Comparison of ENCODE assay signal across 8 cellular contexts in genomic region chr14:81401420-81402122, GRCh38.
DNase-seq lines count a peak whose midpoint lies in the region; ATAC-seq lines count a peak whose summit lies in the region.

No MANE protein-coding gene starts in this region.

- peaks cover 4% of the 10 kb centered on the region for H3K9me3 Mint-ChIP-seq in stimulated activated memory B cell treated with anti-CD40 and anti-IgM and Interleukin-4, amounts not matched to agents 10 μg/mL and 1 μg/mL and 100 μg/mL, for 72 hours

- H3K36me3 Mint-ChIP-seq in stimulated activated memory B cell treated with anti-CD40 and anti-IgM and Interleukin-4, amounts not matched to agents 10 μg/mL and 1 μg/mL and 100 μg/mL, for 72 hours, result no peaks in the 10 kb centered on the region

- peaks cover 18% of the 10 kb centered on the region for H3K27me3 Mint-ChIP-seq in stimulated activated memory B cell treated with anti-CD40 and anti-IgM and Interleukin-4, amounts not matched to agents 10 μg/mL and 1 μg/mL and 100 μg/mL, for 72 hours

- DNase-seq in HS-27A (ENCODE audit: low read depth), result peak; percentile 50
- no peak for DNase-seq in caudate nucleus (lab: John Stamatoyannopoulos, UW)
- no peak for DNase-seq in NCI-H1048 (lab: John Stamatoyannopoulos, UW)
- no peak for DNase-seq in posterior cingulate gyrus

- no peak overlapping the region for H3K4me3 Mint-ChIP-seq in stimulated activated memory B cell treated with anti-CD40 and anti-IgM and Interleukin-4, amounts not matched to agents 10 μg/mL and 1 μg/mL and 100 μg/mL, for 72 hours

- H3K4me1 Mint-ChIP-seq in stimulated activated memory B cell treated with anti-CD40 and anti-IgM and Interleukin-4, amounts not matched to agents 10 μg/mL and 1 μg/mL and 100 μg/mL, for 72 hours, result no peaks in the 10 kb centered on the region

- no peak overlapping the region for H3K27ac Mint-ChIP-seq in stimulated activated memory B cell treated with anti-CD40 and anti-IgM and Interleukin-4, amounts not matched to agents 10 μg/mL and 1 μg/mL and 100 μg/mL, for 72 hours

- intact Hi-C loops in posterior cingulate gyrus (cut with DNase I), result no loop called here

- ATAC-seq in GM19351 (IDR thresholded peaks at IDR 0.05; ENCODE audit: unreplicated experiment), result peak; percentile 77
- peak; percentile 22 for ATAC-seq in stimulated activated memory B cell treated with anti-CD40 and anti-IgM and Interleukin-4, amounts not matched to agents 10 μg/mL and 1 μg/mL and 100 μg/mL, for 72 hours
- no peak for ATAC-seq in HG03025 (IDR thresholded peaks at IDR 0.05; ENCODE audit: low FRiP score, unreplicated experiment)
- no peak for ATAC-seq in HG03039 (IDR thresholded peaks at IDR 0.05; ENCODE audit: unreplicated experiment)

- H3K27ac ChIP-seq in caudate nucleus (ENCODE audit: low read depth, low read length), result peak overlapping the region; percentile 64

Comparison
In these comparisons a context has a peak if more than half of its experiments do, and no peak if none do; other contexts are left out.
1. ATAC-seq: peak in GM19351 (single experiment) and stimulated activated memory B cell treated with anti-CD40 and anti-IgM and Interleukin-4, amounts not matched to agents 10 μg/mL and 1 μg/mL and 100 μg/mL, for 72 hours (single experiment); none in HG03025 (single experiment) and HG03039 (single experiment).